ENCODE assay signal across 8 cellular contexts in the genomic region with DNA sequence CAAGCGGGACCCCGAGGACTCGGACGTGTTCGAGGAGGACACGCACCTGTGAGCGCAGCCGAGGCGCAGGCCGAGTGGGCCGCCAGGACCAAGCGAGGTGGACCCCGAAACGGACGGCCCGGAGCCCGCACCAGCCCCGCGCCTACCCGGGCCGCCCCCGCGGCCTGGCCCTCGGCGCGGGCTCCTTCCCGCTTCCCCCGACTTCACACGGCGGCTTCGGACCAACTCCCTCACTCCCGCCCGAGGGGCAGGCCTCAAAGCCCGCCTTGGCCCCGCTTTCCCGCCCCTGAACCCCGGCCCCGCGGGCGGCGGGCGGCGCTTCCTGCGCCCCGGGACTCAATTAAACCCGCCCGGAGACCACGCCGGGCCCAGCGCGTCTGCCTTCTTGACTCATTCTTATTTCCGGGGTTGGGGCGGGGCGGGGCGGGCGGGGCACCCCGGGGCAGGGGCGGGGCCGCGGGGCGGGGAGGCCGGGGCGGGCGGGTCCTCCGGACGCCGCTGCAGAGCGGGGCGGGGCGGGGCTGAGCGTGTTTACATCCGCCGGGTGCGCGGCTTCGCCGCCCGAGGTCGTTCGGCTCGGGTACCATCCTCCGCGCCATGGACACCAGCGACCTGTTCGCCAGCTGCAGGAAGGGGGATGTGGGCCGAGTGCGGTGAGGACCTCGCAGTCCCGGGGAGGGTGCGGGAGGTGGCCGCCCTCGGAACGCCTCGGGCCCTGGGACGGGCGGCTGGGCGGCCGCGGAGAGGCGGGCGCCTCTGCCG.
DNase-seq lines count a peak whose midpoint lies in the region; ATAC-seq and TF ChIP-seq lines count a peak whose summit lies in the region.

A gene (plus strand): TSS at position 524 of the 762 bp plus-strand sequence. CDS start 74 bp downstream, at position 598.

- DNase-seq in DMS153 treated with DMSO at 0.1 percent for 48 hours (lab: John Stamatoyannopoulos, UW; ENCODE audit: unreplicated experiment) (peak; percentile 28), LNCaP clone FGC (ENCODE audit: low read depth) (no peak), SIG-M5 treated with dmso at 0.1 percent for 504 hours (lab: John Stamatoyannopoulos, UW; ENCODE audit: unreplicated experiment) (peak; percentile 77), activated gamma-delta T cell treated with Interleukin-2 at 50 U/mL for 16 hours (peak; percentile 86), foreskin melanocyte (peak; percentile 42), substantia nigra (lab: John Stamatoyannopoulos, UW) (peak in 47 of 49 donors; percentile 27 to 90 (median 64))

- peak; percentile 69 for ATAC-seq in GM21723 (IDR thresholded peaks at IDR 0.05; ENCODE audit: unreplicated experiment)

- H3K27ac ChIP-seq in neutrophil (peak within 1 kb of the TSS; percentile 99), substantia nigra (ENCODE audit: low read depth, low read length, poor library complexity, severe bottlenecking) (peak within 1 kb of the TSS; percentile 81)

- TF ChIP-seq CTCF in LNCaP clone FGC (IDR thresholded peaks at IDR 0.05; ENCODE audit: control insufficient read depth, extremely low read depth, insufficient read depth), result no peak
- peak; percentile 20 for TF ChIP-seq CTCF in neutrophil (IDR thresholded peaks at IDR 0.05)

- no peaks in the 10 kb centered on the region for H3K9me3 ChIP-seq in neutrophil

- H3K4me3 ChIP-seq in LNCaP clone FGC (ENCODE audit: low read depth, low read length), result peak within 1 kb of the TSS; percentile 64
- H3K4me3 ChIP-seq in neutrophil (ENCODE audit: low read depth in 1 of 2, low read length in 1 of 2), result peak within 1 kb of the TSS; percentile 79 to 93

- peaks cover 40% of the 10 kb centered on the region for H3K36me3 ChIP-seq in neutrophil

- peaks cover 48 to 55% of the 10 kb centered on the region in 2 experiments for H3K4me1 ChIP-seq in neutrophil (ENCODE audit: control insufficient read depth in 1 of 2, insufficient read depth in 1 of 2, low read depth in 1 of 2, low read length in 1 of 2)

- H3K27me3 ChIP-seq in neutrophil, result no peaks in the 10 kb centered on the region
